Comparison of ENCODE assay signal across 23 cellular contexts in the genomic region with DNA sequence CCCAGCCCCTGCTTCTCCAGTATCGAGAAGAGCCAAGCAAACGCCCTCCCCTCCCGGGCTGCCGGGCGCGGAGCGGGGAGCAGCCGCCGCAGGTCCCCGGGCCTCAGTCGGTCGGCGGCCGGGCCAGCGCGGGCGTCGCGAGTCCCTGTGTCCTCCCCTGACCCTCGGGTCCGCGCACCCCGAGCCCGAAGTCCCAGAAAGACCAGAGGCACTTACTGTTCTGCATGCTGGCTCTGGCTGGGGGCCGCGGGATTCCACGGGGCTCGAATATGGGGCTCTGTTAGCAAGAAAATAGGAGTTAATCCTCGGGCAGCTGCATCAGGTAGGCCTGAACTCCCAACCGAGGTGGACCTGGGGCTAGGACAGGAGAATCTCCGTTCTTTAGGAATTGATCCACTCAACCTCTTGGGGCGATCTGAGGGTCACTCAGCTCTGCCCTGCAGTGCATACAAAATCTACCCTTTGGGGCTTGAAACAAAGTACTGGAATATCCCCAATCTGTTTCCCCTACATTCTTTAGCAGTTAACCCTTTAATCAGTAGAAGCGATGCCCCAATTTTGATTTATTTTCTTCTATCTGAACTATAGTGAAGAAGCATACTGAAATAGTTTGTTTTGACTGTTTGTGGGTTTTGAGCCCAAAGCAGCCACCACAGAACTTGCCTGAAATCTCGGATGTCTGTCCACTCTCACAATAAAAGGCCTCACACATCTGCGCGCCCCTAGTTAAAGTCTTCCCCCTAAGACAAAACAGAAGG. TPM values are rescaled to one million over a fixed set of nuclear protein-coding genes. Genes with fewer than 3 reads are reported as not detected.
A peak's percentile ranks its signal among the peaks of the same experiment; 100 is the strongest.
DNase-seq lines count a peak whose midpoint lies in the region; ATAC-seq, FAIRE-seq and TF ChIP-seq lines count a peak whose summit lies in the region.
"Had no signal": no experiment of that assay in that cellular context is flagged by ENCODE, and none has a peak within 500 bp of the region (broad histone marks: within the 10 kb centered on the region; RNA-seq: fewer than 3 reads in every experiment).

No MANE protein-coding gene starts in this region.

- no peak for FAIRE-seq in D721Med (lab: Jason Lieb, UNC)
- FAIRE-seq: frontal cortex, GM19239 had no signal

- H3K4me3 ChIP-seq in astrocyte of the spinal cord (ENCODE audit: low read depth, low read length) (peak overlapping the region; percentile 7), iPS-18a (ENCODE audit: low read length) (peak overlapping the region; percentile 22), retinal pigment epithelial cell (ENCODE audit: low read length) (peak overlapping the region; percentile 95)
- H3K4me3 ChIP-seq: lung had no signal

- H3K27me3 ChIP-seq in iPS-18a (ENCODE audit: control insufficient read depth, insufficient read depth, low read length): peaks cover 100% of the 10 kb centered on the region

- H3K4me1 Mint-ChIP-seq in activated T-cell treated with anti-CD3 and anti-CD28 coated beads, Interleukin-2, amount 50 U/mL, for 4 hours (ENCODE audit: low read depth): peaks cover 42% of the 10 kb centered on the region

- H3K4me1 ChIP-seq in iPS-18a (ENCODE audit: control insufficient read depth, low read depth, low read length): peaks cover 38% of the 10 kb centered on the region

- H3K9me3 Mint-ChIP-seq in activated T-cell treated with anti-CD3 and anti-CD28 coated beads, Interleukin-2, amount 50 U/mL, for 4 hours: peaks cover 9% of the 10 kb centered on the region
- H3K9me3 Mint-ChIP-seq: activated T-helper 17 cell treated with anti-CD3 and anti-CD28 coated beads, Interleukin-2, amount 50 U/mL, for 72 hours; stimulated activated naive CD8-positive, alpha-beta T cell treated with anti-CD3 and anti-CD28 coated beads, Interleukin-15, Interleukin-2, amounts not matched to agents 100 ng/mL and 50 ng/mL, for 24 hours had no signal

- no peak overlapping the region for H3K4me3 Mint-ChIP-seq in activated T-cell treated with anti-CD3 and anti-CD28 coated beads, Interleukin-2, amount 50 U/mL, for 4 hours
- H3K4me3 Mint-ChIP-seq: activated T-helper 17 cell treated with anti-CD3 and anti-CD28 coated beads, Interleukin-2, amount 50 U/mL, for 72 hours; immature natural killer cell; stimulated activated naive CD8-positive, alpha-beta T cell treated with anti-CD3 and anti-CD28 coated beads, Interleukin-15, Interleukin-2, amounts not matched to agents 100 ng/mL and 50 ng/mL, for 24 hours had no signal

- no peak for TF ChIP-seq CTCF in astrocyte of the spinal cord (IDR thresholded peaks at IDR 0.05; ENCODE audit: low read depth, low read length)
- no peak for TF ChIP-seq CTCF in retinal pigment epithelial cell (conservative IDR thresholded peaks at IDR 0.05; ENCODE audit: low read depth, low read length)
- no peak for TF ChIP-seq CTCF in D721Med (IDR thresholded peaks at IDR 0.05; ENCODE audit: insufficient read depth, missing control alignments)

- DNase-seq in activated T-cell treated with anti-CD3 and anti-CD28 coated beads, Interleukin-2, amount 50 U/mL, for 1 hour: peak; percentile 16
- no peak for DNase-seq in activated T-cell treated with anti-CD3 and anti-CD28 coated beads, Interleukin-2, amount 50 U/mL, for 4 hours
- no peak for DNase-seq in astrocyte of the spinal cord (ENCODE audit: low read depth, low spot score)
- DNase-seq in retinal pigment epithelial cell (ENCODE audit: low read depth): no peak
- DNase-seq in D721Med (ENCODE audit: insufficient read length, low spot score): no peak
- no peak for DNase-seq in T-helper 9 cell
- DNase-seq: activated CD4-positive, CD25-positive, alpha-beta regulatory T cell; activated CD8-positive, alpha-beta memory T cell treated with anti-CD3 and anti-CD28 coated beads for 24 hours; immature natural killer cell; naive thymus-derived CD8-positive, alpha-beta T cell; NCI-H146; NCI-H226; NK-92 treated with Interleukin-12 subunit alpha and Interleukin-12 subunit beta, amount 100 ng/mL, for 24 hours had no signal

- peaks cover 4% of the 10 kb centered on the region for H3K9me3 ChIP-seq in iPS-18a (ENCODE audit: control insufficient read depth, low read depth, low read length)

- no peak overlapping the region for H3K9ac ChIP-seq in iPS-18a (ENCODE audit: low read length)

- H3K36me3 ChIP-seq in iPS-18a (ENCODE audit: control insufficient read depth, low read depth, low read length): no peaks in the 10 kb centered on the region

- no peak for ATAC-seq in activated T-cell treated with anti-CD3 and anti-CD28 coated beads, Interleukin-2, amount 50 U/mL, for 4 hours
- ATAC-seq in HG03108 (IDR thresholded peaks at IDR 0.05; ENCODE audit: unreplicated experiment): no peak
- ATAC-seq: activated T-helper 17 cell treated with anti-CD3 and anti-CD28 coated beads, Interleukin-2, amount 50 U/mL, for 72 hours; naive thymus-derived CD8-positive, alpha-beta T cell had no signal

- in situ Hi-C loops in astrocyte of the spinal cord (cut with HindIII; ENCODE audit: low sequenced_read_pairs): no loop called here

- H3K27ac ChIP-seq in iPS-18a (ENCODE audit: low read length): no peak overlapping the region
- H3K27ac ChIP-seq: RWPE1 had no signal

- H3K36me3 Mint-ChIP-seq in activated T-cell treated with anti-CD3 and anti-CD28 coated beads, Interleukin-2, amount 50 U/mL, for 4 hours (ENCODE audit: insufficient read depth): no peaks in the 10 kb centered on the region

- peaks cover 86% of the 10 kb centered on the region for H3K27me3 Mint-ChIP-seq in activated T-cell treated with anti-CD3 and anti-CD28 coated beads, Interleukin-2, amount 50 U/mL, for 4 hours (ENCODE audit: low read depth)

RNA-seq across cellular contexts. Expression of a gene that starts 4.8 kb away (rescaled TPM):
- not detected for total RNA-seq in activated T-cell treated with anti-CD3 and anti-CD28 coated beads, Interleukin-2, amount 50 U/mL, for 4 hours
- total RNA-seq: activated T-helper 17 cell treated with anti-CD3 and anti-CD28 coated beads, Interleukin-2, amount 50 U/mL, for 72 hours; lung; MCF 10A; naive thymus-derived CD8-positive, alpha-beta T cell; urinary bladder had no signal

Comparison
In these comparisons a context has a peak if more than half of its experiments do, and no peak if none do; other contexts are left out.
1. H3K4me3 ChIP-seq: peak in every context shown above with its lines; median percentile 95 in retinal pigment epithelial cell; 22 in iPS-18a; 7 in astrocyte of the spinal cord.